In the genomic region with DNA sequence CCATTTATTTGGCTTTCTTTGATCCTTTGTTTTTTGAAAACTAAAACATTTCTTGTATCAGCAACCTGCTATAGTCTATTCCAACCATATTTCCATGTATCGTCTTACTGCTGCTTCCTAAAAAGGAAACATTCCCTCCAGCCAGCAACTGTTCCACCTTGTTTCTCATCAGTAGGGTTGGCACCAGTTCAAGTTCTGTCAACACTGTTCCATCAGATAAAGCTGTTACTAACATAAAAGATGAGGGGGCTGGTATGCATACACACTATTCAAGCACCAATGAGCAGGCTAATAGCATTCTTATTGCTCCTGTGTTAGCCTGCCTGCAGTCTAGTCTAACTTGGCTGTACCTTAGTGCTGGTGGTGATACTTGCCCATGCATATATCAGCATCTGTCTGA, we compare ENCODE assay signal across 11 cellular contexts.
DNase-seq lines count a peak whose midpoint lies in the region; TF ChIP-seq lines count a peak whose summit lies in the region.
"Had no signal": no experiment of that assay in that cellular context is flagged by ENCODE, and none has a peak within 500 bp of the region (broad histone marks: within the 10 kb centered on the region; RNA-seq: fewer than 3 reads in every experiment).

No MANE protein-coding gene starts in this region.

- H3K4me3 ChIP-seq in cardiac muscle cell (no peak overlapping the region), left ventricle myocardium inferior (no peak overlapping the region), GM23248 (no peak overlapping the region)
- H3K4me3 ChIP-seq: heart left ventricle had no signal

- H3K27me3 ChIP-seq in cardiac muscle cell: no peaks in the 10 kb centered on the region
- no peaks in the 10 kb centered on the region for H3K27me3 ChIP-seq in left ventricle myocardium inferior (ENCODE audit: low read depth)
- H3K27me3 ChIP-seq in GM23248 (replicated peaks; ENCODE audit: insufficient read depth): no peaks in the 10 kb centered on the region
- H3K27me3 ChIP-seq: heart left ventricle had no signal

- 92 to 100% methylated on average over 1 of the region's 1 CpG for WGBS in GM23248 (ENCODE audit: low coverage in 1 of 2, low lambda C conversion rate in 2 of 2, missing lambda C conversion rate in 2 of 2), 2 experiments

- H3K9ac ChIP-seq in GM23248: no peak overlapping the region

- TF ChIP-seq CTCF in cardiac muscle cell (IDR thresholded peaks at IDR 0.05; ENCODE audit: low read depth, low read length) (no peak), left ventricle myocardium inferior (IDR thresholded peaks at IDR 0.05; ENCODE audit: borderline replicate concordance) (no peak)

- peak overlapping the region; percentile 84 for H3K27ac ChIP-seq in cardiac muscle cell
- H3K27ac ChIP-seq in left ventricle myocardium inferior (replicated peaks): no peak overlapping the region
- no peak overlapping the region for H3K27ac ChIP-seq in GM23248
- H3K27ac ChIP-seq: heart left ventricle had no signal

- peak; percentile 64 to 92 for DNase-seq in cardiac muscle cell (ENCODE audit: low read depth in 1 of 2, low spot score in 1 of 2)
- no peak for DNase-seq in left ventricle myocardium inferior
- peak; percentile 73 for DNase-seq in NCI-H510A treated with DMSO at 0.1 percent for 48 hours (lab: John Stamatoyannopoulos, UW)
- DNase-seq in dermis microvascular lymphatic vessel endothelial cell (ENCODE audit: low read depth in 2 of 2): peak; percentile 83 to 98
- peak; percentile 49 for DNase-seq in ureter (ENCODE audit: low spot score)
- no peak for DNase-seq in T1000 (lab: John Stamatoyannopoulos, UW)
- no peak for DNase-seq in GM23248
- no peak for DNase-seq in activated gamma-delta T cell treated with Interleukin-2 at 50 U/mL for 16 hours
- DNase-seq: central memory CD4-positive, alpha-beta T cell; T-helper 9 cell had no signal

- H2AFZ ChIP-seq in GM23248: no peak overlapping the region

- no peaks in the 10 kb centered on the region for H3K79me2 ChIP-seq in GM23248 (ENCODE audit: insufficient read depth)

- intact Hi-C loops in left ventricle myocardium inferior (cut with micrococcal nuclease): no loop called here

- in situ Hi-C loops in GM23248 (cut with MboI): no loop called here

- H3K36me3 ChIP-seq in cardiac muscle cell: no peaks in the 10 kb centered on the region
- no peaks in the 10 kb centered on the region for H3K36me3 ChIP-seq in left ventricle myocardium inferior
- H3K36me3 ChIP-seq in GM23248 (ENCODE audit: low read depth): no peaks in the 10 kb centered on the region
- H3K36me3 ChIP-seq: heart left ventricle had no signal

- H4K20me1 ChIP-seq in GM23248 (ENCODE audit: insufficient read depth): no peaks in the 10 kb centered on the region

- peaks cover 26% of the 10 kb centered on the region for H3K4me1 ChIP-seq in cardiac muscle cell (ENCODE audit: low read depth)
- peaks cover 18% of the 10 kb centered on the region for H3K4me1 ChIP-seq in left ventricle myocardium inferior
- no peaks in the 10 kb centered on the region for H3K4me1 ChIP-seq in GM23248 (ENCODE audit: insufficient read depth)

- H3K9me3 ChIP-seq in cardiac muscle cell (ENCODE audit: low read depth) (no peaks in the 10 kb centered on the region), left ventricle myocardium inferior (replicated peaks) (no peaks in the 10 kb centered on the region), GM23248 (ENCODE audit: low read depth) (no peaks in the 10 kb centered on the region)
- H3K9me3 ChIP-seq: heart left ventricle had no signal

- H3F3A ChIP-seq in GM23248 (ENCODE audit: insufficient read depth): no peaks in the 10 kb centered on the region

- no peak overlapping the region for H3K4me2 ChIP-seq in GM23248 (ENCODE audit: unreplicated experiment)

- H3K9me2 ChIP-seq in GM23248 (ENCODE audit: insufficient read depth): no peaks in the 10 kb centered on the region

Comparison
In these comparisons a context has a peak if more than half of its experiments do, and no peak if none do; other contexts are left out.
1. DNase-seq: peak in cardiac muscle cell (2 of 2), NCI-H510A treated with DMSO at 0.1 percent for 48 hours (single experiment), dermis microvascular lymphatic vessel endothelial cell (2 of 2) and ureter (single experiment); none in left ventricle myocardium inferior (single experiment), T1000 (single experiment), GM23248 (single experiment) and activated gamma-delta T cell treated with Interleukin-2 at 50 U/mL for 16 hours (single experiment).